Comparison of ENCODE assay signal across 8 cellular contexts in genomic region chr2:152174574-152174973, GRCh38. TPM values are rescaled to one million over a fixed set of nuclear protein-coding genes. Genes with fewer than 3 reads are reported as not detected.
DNase-seq lines count a peak whose midpoint lies in the region; ATAC-seq, FAIRE-seq and TF ChIP-seq lines count a peak whose summit lies in the region.

No MANE protein-coding gene starts in this region.

- peaks cover 29% of the 10 kb centered on the region for H3K4me1 Mint-ChIP-seq in activated CD4-positive, alpha-beta T cell treated with anti-CD3 and anti-CD28 coated beads for 36 hours

- no peak for TF ChIP-seq RAD21 in HepG2 (CRISPR knock-in tag; IDR thresholded peaks at IDR 0.05)

- peak overlapping the region; percentile 85 for H3K4me2 ChIP-seq in HepG2 (ENCODE audit: low read depth, low read length)

- DNase-seq in activated CD4-positive, alpha-beta T cell treated with anti-CD3 and anti-CD28 coated beads for 36 hours, result no peak
- DNase-seq in activated CD4-positive, alpha-beta T cell treated with anti-CD3 and anti-CD28 coated beads for 4 hours, result no peak
- no peak for DNase-seq in adipocyte (ENCODE audit: low read depth)
- DNase-seq in HepG2 (ENCODE audit: low spot score), result no peak
- DNase-seq in thoracic aorta (ENCODE audit: low spot score), result no peak
- no peak for DNase-seq in D341Med (ENCODE audit: low spot score)

- H3K9me3 ChIP-seq in adipocyte (ENCODE audit: control insufficient read depth, low read length) (no peaks in the 10 kb centered on the region), HepG2 (ENCODE audit: low read length) (no peaks in the 10 kb centered on the region), thoracic aorta (no peaks in the 10 kb centered on the region)

- 7% methylated on average over 7 of the region's 7 CpGs for WGBS in HepG2 (ENCODE audit: low lambda C conversion rate)

- H3K9ac ChIP-seq in adipocyte (ENCODE audit: low read length), result peak overlapping the region; percentile 98
- H3K9ac ChIP-seq in HepG2 (ENCODE audit: insufficient read depth, low read depth, low read length), result peak overlapping the region; percentile 94

- H3K4me3 ChIP-seq in adipocyte (ENCODE audit: low read length) (peak overlapping the region; percentile 94), HepG2 (replicated peaks in 1 of 3; ENCODE audit: insufficient read depth in 1 of 3, low read depth in 2 of 3, low read length in 3 of 3) (peak overlapping the region; percentile 90 to 99 (median 91)), thoracic aorta (peak overlapping the region; percentile 80)

- peak overlapping the region; percentile 99 for H3K27ac Mint-ChIP-seq in activated CD4-positive, alpha-beta T cell treated with anti-CD3 and anti-CD28 coated beads for 36 hours

- no peaks in the 10 kb centered on the region; the same call in 1 of the 2 replicates for H4K20me1 ChIP-seq in HepG2 (ENCODE audit: insufficient read depth, low read length)

- TF ChIP-seq CTCF in HepG2 (CRISPR knock-in tag; IDR thresholded peaks at IDR 0.05) (no peak), thoracic aorta (IDR thresholded peaks at IDR 0.05) (no peak)

- CTCF ChIA-PET in activated CD4-positive, alpha-beta T cell treated with anti-CD3 and anti-CD28 coated beads for 36 hours (lab: Charles Lee), result interaction anchor here (0.5 to 1.2 kb wide), 4 partner anchors 68 to 1367 kb away, joined by 3 to 4 read pairs (median 4); no protein-coding TSS in a partner anchor
- CTCF ChIA-PET in HepG2 (lab: Yijun Ruan, JAX; ENCODE audit: low intra/inter-chr PET ratio, low total read pairs), result interaction anchor here (1.4 to 2.7 kb wide), 2 partner anchors 161 to 461 kb away, joined by 3 to 26 read pairs; partner anchors contain the start of gene FMNL2

- H3K27me3 Mint-ChIP-seq in activated CD4-positive, alpha-beta T cell treated with anti-CD3 and anti-CD28 coated beads for 36 hours, result no peaks in the 10 kb centered on the region

- H3K4me3 Mint-ChIP-seq in activated CD4-positive, alpha-beta T cell treated with anti-CD3 and anti-CD28 coated beads for 36 hours, result peak overlapping the region; percentile 95

- H3K4me1 ChIP-seq in adipocyte (ENCODE audit: control insufficient read depth, insufficient read depth, low read length) (peaks cover 29% of the 10 kb centered on the region), HepG2 (ENCODE audit: insufficient read depth, low read length) (peaks cover 32% of the 10 kb centered on the region), thoracic aorta (ENCODE audit: control insufficient read depth in 1 of 2, low read depth in 2 of 2) (peaks cover 34 to 43% of the 10 kb centered on the region in 2 donors)

- TSS peak; percentile 67 for BruUV-seq in HepG2 (replicated peaks; lab: Mats Ljungman, UMichigan)

- H3K36me3 Mint-ChIP-seq in activated CD4-positive, alpha-beta T cell treated with anti-CD3 and anti-CD28 coated beads for 36 hours (ENCODE audit: low read depth), result peaks cover 7% of the 10 kb centered on the region

- H3K79me2 ChIP-seq in HepG2 (ENCODE audit: insufficient read depth, low read length), result peaks cover 34% of the 10 kb centered on the region

- H3K27me3 ChIP-seq in adipocyte (replicated peaks; ENCODE audit: control insufficient read depth, insufficient read depth, low read length) (no peaks in the 10 kb centered on the region), HepG2 (ENCODE audit: control insufficient read depth in 1 of 2, insufficient read depth in 2 of 2, low read length in 2 of 2) (no peaks in the 10 kb centered on the region; a peak in 1 of 5 replicates), thoracic aorta (replicated peaks; ENCODE audit: insufficient read depth) (no peaks in the 10 kb centered on the region)

- intact Hi-C loops in activated CD4-positive, alpha-beta T cell treated with anti-CD3 and anti-CD28 coated beads for 36 hours (cut with DNase I, micrococcal nuclease), result no loop called here
- intact Hi-C loops in HepG2 (cut with micrococcal nuclease; ENCODE audit: unreplicated experiment), result loop anchor here (10.0 kb wide), 1 partner anchor 240 kb away; no protein-coding TSS in a partner anchor

- H2AFZ ChIP-seq in HepG2 (ENCODE audit: low read length), result peak overlapping the region; percentile 68

- TF ChIP-seq POLR2A in HepG2 (IDR thresholded peaks at IDR 0.05; ENCODE audit: insufficient read depth in 1 of 2, low read depth in 2 of 2, low read length in 2 of 2), result no peak

- H3K9me3 Mint-ChIP-seq in activated CD4-positive, alpha-beta T cell treated with anti-CD3 and anti-CD28 coated beads for 36 hours (ENCODE audit: low read depth), result no peaks in the 10 kb centered on the region

- in situ Hi-C loops in HepG2 (cut with HindIII; ENCODE audit: extremely low pct_ligation_motif_present, low pct_unique_long_range_greater_than_20kb), result loop anchor here (10.0 kb wide), 1 partner anchor 140 kb away; no protein-coding TSS in a partner anchor

- TF ChIP-seq EP300 in HepG2 (IDR thresholded peaks at IDR 0.05; ENCODE audit: low read depth in 2 of 2, low read length in 2 of 2) (no peak), HepG2 (CRISPR knock-in tag; IDR thresholded peaks at IDR 0.05; ENCODE audit: borderline replicate concordance) (no peak)

- peak overlapping the region; percentile 94 for H3K27ac ChIP-seq in HepG2 (ENCODE audit: extremely low read length, insufficient read depth, low read length)
- H3K27ac ChIP-seq in thoracic aorta, result peak overlapping the region; percentile 95

- no peak for FAIRE-seq in HepG2 (lab: Jason Lieb, UNC)

- ATAC-seq in activated CD4-positive, alpha-beta T cell treated with anti-CD3 and anti-CD28 coated beads for 36 hours, result no peak
- ATAC-seq in HepG2 (no peak), thoracic aorta (ENCODE audit: insufficient number of reproducible peaks, low FRiP score, low read depth) (no peak), GM18517 (IDR thresholded peaks at IDR 0.05; ENCODE audit: unreplicated experiment) (no peak), GM19463 (IDR thresholded peaks at IDR 0.05; ENCODE audit: unreplicated experiment) (no peak)

- POLR2A ChIA-PET in activated CD4-positive, alpha-beta T cell treated with anti-CD3 and anti-CD28 coated beads for 36 hours (lab: Charles Lee), result no interaction called here
- POLR2A ChIA-PET in HepG2 (lab: Yijun Ruan, JAX), result interaction anchor here (0.7 to 2.4 kb wide), 2 partner anchors 461 to 542 kb away, joined by 3 to 19 read pairs; partner anchors contain the start of gene PRPF40A

- no peaks in the 10 kb centered on the region for H3K36me3 ChIP-seq in adipocyte (ENCODE audit: control insufficient read depth, insufficient read depth, low read length, severe bottlenecking)
- no peaks in the 10 kb centered on the region for H3K36me3 ChIP-seq in HepG2 (replicated peaks in 1 of 2; ENCODE audit: control insufficient read depth in 1 of 2, insufficient read depth in 2 of 2, low read length in 2 of 2)
- no peaks in the 10 kb centered on the region for H3K36me3 ChIP-seq in thoracic aorta

TF ChIP-seq in HepG2, 621 proteins besides CTCF, POLR2A, EP300 and RAD21 (continues in another document):
- no peak for TF ChIP-seq ZNF530 (CRISPR knock-in tag; IDR thresholded peaks at IDR 0.05; ENCODE audit: low read depth)
- TF ChIP-seq ZNF282 (IDR thresholded peaks at IDR 0.05; ENCODE audit: partially characterized antibody), result no peak
- TF ChIP-seq ZNF546 (CRISPR knock-in tag; conservative IDR thresholded peaks at IDR 0.05), result 0 out of 2 replicates have a peak, but pooled peaks have one; percentile 19
- no peak for TF ChIP-seq ZMAT5 (CRISPR knock-in tag; IDR thresholded peaks at IDR 0.05; ENCODE audit: borderline replicate concordance, low read depth)
- TF ChIP-seq CREM (IDR thresholded peaks at IDR 0.05), result 0 out of 2 replicates have a peak, but pooled peaks have one; percentile 4
- TF ChIP-seq CREM (CRISPR knock-in tag; IDR thresholded peaks at IDR 0.05), result no peak

RNA-seq across cellular contexts. Expression of gene STAM2, which starts 1.0 kb away (rescaled TPM):
- total RNA-seq in activated CD4-positive, alpha-beta T cell treated with anti-CD3 and anti-CD28 coated beads for 36 hours, result 10 to 100 TPM; 14.9 to 18.5 TPM
- total RNA-seq in HepG2 (2016; rRNA removed; fragmentation: Illumina TruSeq; extraction: Trizol) (24.1 and 29.2 TPM in 2 replicates), thoracic aorta (10 to 100 TPM; 41.1 to 54.6 TPM)
- total RNA-seq in HepG2 (2016; cell fraction: cytosol; rRNA removed; fragmentation: Illumina TruSeq; extraction: Trizol; ENCODE audit: low read depth), result 9.6 and 10.8 TPM in 2 replicates
- total RNA-seq in HepG2 (2016; cell fraction: insoluble cytoplasmic fraction; rRNA removed; fragmentation: Illumina TruSeq; extraction: Trizol), result 23.1 and 32.1 TPM in 2 replicates
- total RNA-seq in HepG2 (2016; cell fraction: membrane; rRNA removed; fragmentation: Illumina TruSeq; extraction: Trizol), result 10.5 and 11.3 TPM in 2 replicates
- 20.7 and 24.7 TPM in 2 replicates for total RNA-seq in HepG2 (2016; cell fraction: nucleus; rRNA removed; fragmentation: Illumina TruSeq; extraction: Trizol)
- polyA plus RNA-seq in HepG2 (2011; rRNA removed), result 12.6 and 14.7 TPM in 2 replicates
- 4.3 and 6.5 TPM in 2 replicates for polyA plus RNA-seq in HepG2 (2011; cell fraction: cytosol; rRNA removed)
- 12.5 and 14.1 TPM in 2 replicates for polyA plus RNA-seq in HepG2 (2011; cell fraction: nucleus; rRNA removed)
- polyA plus RNA-seq in HepG2 (2012), result 8.5 and 10.2 TPM in 2 replicates
- 1.3 and 1.4 TPM in 2 replicates for polyA plus RNA-seq in HepG2 (2016; cell fraction: cytosol; fragmentation: Illumina TruSeq; extraction: Trizol; ENCODE audit: low read depth)
- 16.8 and 16.9 TPM in 2 replicates for polyA plus RNA-seq in HepG2 (2016; cell fraction: insoluble cytoplasmic fraction; fragmentation: Illumina TruSeq; extraction: Trizol; ENCODE audit: low read depth)
- 1.7 and 1.9 TPM in 2 replicates for polyA plus RNA-seq in HepG2 (2016; cell fraction: membrane; fragmentation: Illumina TruSeq; extraction: Trizol; ENCODE audit: low read depth)
- polyA plus RNA-seq in HepG2 (2016; cell fraction: nucleus; fragmentation: Illumina TruSeq; extraction: Trizol; ENCODE audit: insufficient read depth, low read depth), result 18.3 and 23.4 TPM in 2 replicates
- 11.8 and 17.5 TPM in 2 replicates for polyA minus RNA-seq in HepG2 (2011; rRNA and poly(A)+ RNA removed; ENCODE audit: low replicate concordance)
- polyA minus RNA-seq in HepG2 (2011; cell fraction: cytosol; rRNA and poly(A)+ RNA removed), result 16.4 and 23.1 TPM in 2 replicates
- polyA minus RNA-seq in HepG2 (2011; cell fraction: nucleus; rRNA and poly(A)+ RNA removed), result 34.6 and 39.1 TPM in 2 replicates
